ENCODE assay signal across 14 cellular contexts in the genomic region with DNA sequence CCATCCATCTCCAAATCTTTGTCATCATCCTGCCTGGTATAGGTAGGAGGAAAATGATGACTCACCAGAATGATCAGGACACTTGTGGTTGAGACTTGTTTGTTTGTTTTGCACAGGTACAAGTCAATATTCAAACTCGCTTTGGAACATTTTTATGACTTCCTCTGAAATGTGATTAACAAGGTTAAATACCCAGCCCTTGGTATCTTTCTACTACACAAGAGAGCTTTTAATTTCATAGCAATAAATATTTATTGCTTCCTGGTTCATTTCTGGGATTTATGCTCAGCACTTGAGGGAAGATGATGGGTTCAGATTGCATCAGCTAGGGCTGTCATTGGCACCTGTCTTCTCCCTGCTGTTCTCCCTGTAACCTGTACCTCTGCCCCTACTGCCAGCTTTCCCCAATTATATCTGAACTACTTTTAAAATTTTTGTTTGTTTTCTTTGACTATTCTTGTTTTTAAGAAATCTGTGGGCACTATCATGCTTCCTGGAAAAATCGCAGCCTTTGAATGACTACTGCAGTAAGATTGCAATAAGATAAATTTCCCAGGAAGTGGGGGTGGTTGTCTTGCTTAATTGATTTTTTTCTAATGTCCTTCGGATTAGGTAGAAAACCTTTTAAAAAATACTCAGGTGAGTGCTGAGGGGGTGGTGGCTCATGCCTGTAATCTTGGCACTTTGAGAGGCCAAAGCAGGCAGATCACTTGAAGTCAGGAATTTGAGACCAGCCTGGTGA. TPM values are rescaled to one million over a fixed set of nuclear protein-coding genes. Genes with fewer than 3 reads are reported as not detected.
DNase-seq lines count a peak whose midpoint lies in the region; ATAC-seq and TF ChIP-seq lines count a peak whose summit lies in the region.
"Had no signal": no experiment of that assay in that cellular context is flagged by ENCODE, and none has a peak within 500 bp of the region (broad histone marks: within the 10 kb centered on the region; RNA-seq: fewer than 3 reads in every experiment).

No MANE protein-coding gene starts in this region.

- ATAC-seq in mucosa of descending colon (peak; percentile 84), GM21381 (IDR thresholded peaks at IDR 0.05; ENCODE audit: unreplicated experiment) (no peak), GM21529 (IDR thresholded peaks at IDR 0.05; ENCODE audit: unreplicated experiment) (no peak)
- ATAC-seq: effector memory CD8-positive, alpha-beta T cell had no signal

- DNase-seq in DMS79 treated with DMSO at 0.1 percent for 48 hours (lab: John Stamatoyannopoulos, UW) (peak; percentile 58), NCI-H2029 (lab: John Stamatoyannopoulos, UW) (peak; percentile 69), mucosa of descending colon (no peak), NAMALWA (ENCODE audit: low spot score) (no peak), epidermal melanocyte (ENCODE audit: insufficient read length, low spot score) (no peak)
- DNase-seq: activated CD4-positive, alpha-beta memory T cell treated with anti-CD3 and anti-CD28 coated beads for 36 hours; activated effector memory CD4-positive, alpha-beta T cell treated with anti-CD3 and anti-CD28 coated beads, Interleukin-2, amount 50 U/mL, for 16 hours; effector memory CD8-positive, alpha-beta T cell; H7 had no signal

- TF ChIP-seq CTCF in VCaP (conservative IDR thresholded peaks at IDR 0.05), result no peak
- no peak for TF ChIP-seq CTCF in mucosa of descending colon (IDR thresholded peaks at IDR 0.05)

- no peaks in the 10 kb centered on the region for H3K36me3 ChIP-seq in mucosa of descending colon (ENCODE audit: low read depth)

- peak overlapping the region; percentile 74 for H3K27ac ChIP-seq in VCaP
- H3K27ac ChIP-seq: skin epidermis had no signal

- no peaks in the 10 kb centered on the region for H3K9me3 ChIP-seq in mucosa of descending colon

- intact Hi-C loops in mucosa of descending colon (cut with DNase I, micrococcal nuclease), result no loop called here

- peaks cover 10% of the 10 kb centered on the region for H3K4me1 ChIP-seq in mucosa of descending colon (ENCODE audit: low read depth)

- no peak overlapping the region for H3K4me3 ChIP-seq in mucosa of descending colon
- H3K4me3 ChIP-seq: skin epidermis had no signal

RNA-seq across cellular contexts. Expression of a gene that starts 24.3 kb away (rescaled TPM):
- total RNA-seq in mucosa of descending colon, result 100 to 1,000 TPM; 239 to 506 (median 426) TPM
- total RNA-seq: activated CD4-positive, alpha-beta memory T cell treated with anti-CD3 and anti-CD28 coated beads for 36 hours; H7; subcutaneous adipose tissue had no signal

Comparison
In these comparisons a context has a peak if more than half of its experiments do, and no peak if none do; other contexts are left out.
1. DNase-seq: peak in DMS79 treated with DMSO at 0.1 percent for 48 hours (single experiment) and NCI-H2029 (single experiment); none in mucosa of descending colon (0 of 3), NAMALWA (single experiment) and epidermal melanocyte (single experiment).